1 cellular context compared by ENCODE assay signal in genomic region chr6:16262773-16263172, GRCh38. TPM values are rescaled to one million over a fixed set of nuclear protein-coding genes. Genes with fewer than 3 reads are reported as not detected.
"Had no signal": no experiment of that assay in that cellular context is flagged by ENCODE, and none has a peak within 500 bp of the region (broad histone marks: within the 10 kb centered on the region; RNA-seq: fewer than 3 reads in every experiment).

No MANE protein-coding gene starts in this region.

RNA-seq across cellular contexts. Expression of gene GMPR, which starts 24.4 kb away (rescaled TPM):
- total RNA-seq: HepG2 had no signal
- polyA plus RNA-seq: HepG2 had no signal
